Comparison of ENCODE assay signal across 1 cellular context in genomic region chr10:72267819-72268404, GRCh38.
TF ChIP-seq lines count a peak whose summit lies in the region.

No MANE protein-coding gene starts in this region.

TF ChIP-seq in HepG2, 621 proteins besides CTCF, POLR2A, EP300 and RAD21:
- TF ChIP-seq ZNF263 (CRISPR knock-in tag; IDR thresholded peaks at IDR 0.05) (peak; percentile 93), ZNF687 (CRISPR knock-in tag; IDR thresholded peaks at IDR 0.05) (peak; percentile 13; the same call in 1 of the 2 replicates), MXI1 (IDR thresholded peaks at IDR 0.05; ENCODE audit: borderline replicate concordance, low read depth, low read length) (no peak), ZBTB42 (CRISPR knock-in tag; IDR thresholded peaks at IDR 0.05) (no peak), HDAC6 (IDR thresholded peaks at IDR 0.05; ENCODE audit: low read depth, low read length) (no peak), ZNF276 (CRISPR knock-in tag; IDR thresholded peaks at IDR 0.05; ENCODE audit: low read depth) (no peak), MATR3 (CRISPR knock-in tag; IDR thresholded peaks at IDR 0.05) (no peak), ZNF629 (CRISPR knock-in tag; conservative IDR thresholded peaks at IDR 0.05) (no peak), ZBTB25 (CRISPR knock-in tag; IDR thresholded peaks at IDR 0.05) (no peak), ZNF605 (CRISPR knock-in tag; IDR thresholded peaks at IDR 0.05) (no peak)
